In the genomic region with DNA sequence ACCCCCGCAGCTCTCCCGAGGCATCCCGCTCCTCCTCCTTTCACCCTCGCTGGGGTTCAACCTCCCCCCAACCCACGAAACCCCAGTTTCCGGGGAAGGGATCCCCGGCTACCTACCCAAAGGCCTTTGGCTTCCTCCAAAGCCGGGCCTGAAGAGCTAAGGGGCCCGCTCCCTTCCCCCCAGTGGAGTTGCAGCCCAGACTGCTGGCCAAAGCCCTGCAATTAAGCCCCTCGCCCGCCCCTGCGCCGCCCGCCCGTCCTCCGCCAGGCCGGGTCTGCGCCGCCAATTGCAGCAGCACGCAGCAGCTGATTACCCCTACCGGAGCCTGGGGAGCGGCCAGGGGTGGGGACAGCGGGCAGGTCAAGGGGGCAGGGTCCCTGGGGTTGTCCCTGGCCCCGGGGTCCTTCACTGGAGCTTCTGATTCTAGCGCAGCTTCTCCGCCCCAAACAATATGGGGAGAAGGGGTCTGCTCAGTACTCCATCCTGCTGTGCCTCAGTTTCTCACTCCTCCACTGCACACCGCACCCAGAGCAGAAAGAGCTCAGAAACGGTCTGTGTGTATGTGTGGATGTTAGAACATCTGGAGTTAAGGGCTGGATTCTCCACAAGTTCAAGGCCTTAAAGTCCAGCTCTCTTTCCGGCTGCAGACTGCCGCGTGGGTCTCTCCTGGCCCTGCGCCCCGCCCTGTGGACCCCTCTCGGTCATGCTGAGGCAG, we compare ENCODE assay signal across 9 cellular contexts. TPM values are rescaled to one million over a fixed set of nuclear protein-coding genes. Genes with fewer than 3 reads are reported as not detected.
A peak's percentile ranks its signal among the peaks of the same experiment; 100 is the strongest.
DNase-seq lines count a peak whose midpoint lies in the region; ATAC-seq, FAIRE-seq and TF ChIP-seq lines count a peak whose summit lies in the region.
"Had no signal": no experiment of that assay in that cellular context is flagged by ENCODE, and none has a peak within 500 bp of the region (broad histone marks: within the 10 kb centered on the region; RNA-seq: fewer than 3 reads in every experiment).

No MANE protein-coding gene starts in this region.

- POLR2A ChIA-PET in CD4-positive, alpha-beta T cell (lab: Charles Lee), result interaction anchor here (0.8 to 10.3 kb wide), 9 partner anchors 11 to 681 kb away, joined by 3 to 455 read pairs (median 4); a partner anchor contains a TSS
- POLR2A ChIA-PET in SK-N-SH (lab: Yijun Ruan, JAX), result interaction anchor here (1.0 to 2.6 kb wide), 6 partner anchors 12 to 64 kb away, joined by 3 to 20 read pairs (median 4); a partner anchor contains a TSS

- intact Hi-C loops in CD4-positive, alpha-beta T cell (cut with DNase I, micrococcal nuclease), result loop anchor here (1.0 kb wide), 4 partner anchors 11 to 45 kb away; no protein-coding TSS in a partner anchor
- intact Hi-C loops in kidney (cut with DNase I), result no loop called here

- H3K4me3 Mint-ChIP-seq in CD4-positive, alpha-beta T cell, result peak overlapping the region; percentile 88
- no peak overlapping the region for H3K4me3 Mint-ChIP-seq in glutamatergic neuron (ENCODE audit: unreplicated experiment)

- no peak for FAIRE-seq in kidney (lab: Jason Lieb, UNC)

- CTCF ChIA-PET in CD4-positive, alpha-beta T cell (lab: Charles Lee), result interaction anchor here (0.7 to 11.9 kb wide), 17 partner anchors 10 to 490 kb away, joined by 3 to 500 read pairs (median 7); a partner anchor contains a TSS
- CTCF ChIA-PET in SK-N-SH (lab: Yijun Ruan, JAX), result interaction anchor here (0.7 to 16.1 kb wide), 34 partner anchors 10 to 290 kb away, joined by 3 to 795 read pairs (median 6); a partner anchor contains a TSS

- H3K9ac ChIP-seq in SK-N-SH, result no peak overlapping the region
- H3K9ac ChIP-seq in kidney (ENCODE audit: low read length in 2 of 2), result no peak overlapping the region

- H3K27me3 Mint-ChIP-seq in CD4-positive, alpha-beta T cell, result peaks cover 35% of the 10 kb centered on the region
- peaks cover 25% of the 10 kb centered on the region for H3K27me3 Mint-ChIP-seq in glutamatergic neuron (ENCODE audit: unreplicated experiment)

- H3K79me2 ChIP-seq in SK-N-SH (ENCODE audit: insufficient read depth), result no peaks in the 10 kb centered on the region

- H4K20me1 ChIP-seq in SK-N-SH (ENCODE audit: insufficient read depth), result no peaks in the 10 kb centered on the region

- DNase-seq in CD4-positive, alpha-beta T cell, result no peak
- DNase-seq in SK-N-SH (peak; percentile 71), kidney (peak; percentile 82), dedifferentiated amniotic fluid mesenchymal stem cell (ENCODE audit: extremely low spot score) (no peak), glutamatergic neuron (no peak), NCI-H345 (lab: John Stamatoyannopoulos, UW) (no peak), NCI-H187 (lab: John Stamatoyannopoulos, UW) (no peak)

- TF ChIP-seq EP300 in SK-N-SH (IDR thresholded peaks at IDR 0.05; ENCODE audit: borderline replicate concordance in 1 of 2, low read depth in 1 of 2, low read length in 1 of 2), result no peak

- H3K9me2 ChIP-seq in SK-N-SH, result no peaks in the 10 kb centered on the region

- H3K36me3 Mint-ChIP-seq in CD4-positive, alpha-beta T cell (ENCODE audit: low read depth), result no peaks in the 10 kb centered on the region
- peaks cover 13% of the 10 kb centered on the region for H3K36me3 Mint-ChIP-seq in glutamatergic neuron (ENCODE audit: unreplicated experiment)

- no peak for TF ChIP-seq CTCF in CD4-positive, alpha-beta T cell (IDR thresholded peaks at IDR 0.05)
- no peak for TF ChIP-seq CTCF in SK-N-SH (IDR thresholded peaks at IDR 0.05)
- no peak for TF ChIP-seq CTCF in kidney (IDR thresholded peaks at IDR 0.05; ENCODE audit: borderline replicate concordance, extremely low read depth, insufficient read depth)
- TF ChIP-seq CTCF in glutamatergic neuron (IDR thresholded peaks at IDR 0.05; ENCODE audit: partially characterized antibody, unreplicated experiment), result no peak

- H3F3A ChIP-seq in SK-N-SH (replicated peaks; ENCODE audit: insufficient read depth), result no peaks in the 10 kb centered on the region

- peaks cover 24% of the 10 kb centered on the region for H3K27me3 ChIP-seq in CD4-positive, alpha-beta T cell (ENCODE audit: control insufficient read depth, insufficient read depth, low read length)
- peaks cover 49% of the 10 kb centered on the region for H3K27me3 ChIP-seq in SK-N-SH (ENCODE audit: insufficient read depth)

- H3K9me3 ChIP-seq in CD4-positive, alpha-beta T cell (ENCODE audit: control insufficient read depth, low read length), result no peaks in the 10 kb centered on the region
- no peaks in the 10 kb centered on the region for H3K9me3 ChIP-seq in SK-N-SH
- H3K9me3 ChIP-seq in kidney (ENCODE audit: control insufficient read depth in 1 of 2, low read length in 2 of 2), result no peaks in the 10 kb centered on the region

- H3K36me3 ChIP-seq in SK-N-SH (replicated peaks in 1 of 2; ENCODE audit: control insufficient read depth in 1 of 2, insufficient read depth in 2 of 2, low read length in 1 of 2) (no peaks in the 10 kb centered on the region), kidney (ENCODE audit: control insufficient read depth in 1 of 2, insufficient read depth in 2 of 2, low read length in 2 of 2) (no peaks in the 10 kb centered on the region)

- H2AFZ ChIP-seq in SK-N-SH (ENCODE audit: low read depth), result no peak overlapping the region

- ATAC-seq in CD4-positive, alpha-beta T cell (ENCODE audit: poor library complexity), result no peak
- ATAC-seq in GM19452 (IDR thresholded peaks at IDR 0.05; ENCODE audit: unreplicated experiment), result peak; percentile 0

- peak overlapping the region; percentile 12 to 33; a peak in 2 of 4 replicates for H3K4me3 ChIP-seq in SK-N-SH (ENCODE audit: low read depth in 2 of 2, low read length in 1 of 2)
- no peak overlapping the region for H3K4me3 ChIP-seq in kidney (ENCODE audit: low read length in 2 of 2)

- peaks cover 51% of the 10 kb centered on the region for H3K4me1 Mint-ChIP-seq in CD4-positive, alpha-beta T cell (ENCODE audit: low read depth)
- H3K4me1 Mint-ChIP-seq in glutamatergic neuron (ENCODE audit: low read depth, unreplicated experiment), result peaks cover 25% of the 10 kb centered on the region

- H3K4me2 ChIP-seq in SK-N-SH, result peak overlapping the region; percentile 37

- 22% methylated on average over 13 of the region's 34 CpGs for WGBS in SK-N-SH (ENCODE audit: low lambda C conversion rate)

- H3K9me3 Mint-ChIP-seq in CD4-positive, alpha-beta T cell, result no peaks in the 10 kb centered on the region
- H3K9me3 Mint-ChIP-seq in glutamatergic neuron (ENCODE audit: unreplicated experiment), result peaks cover 15% of the 10 kb centered on the region

- H3K27ac ChIP-seq in CD4-positive, alpha-beta T cell (ENCODE audit: low read depth, low read length), result peak overlapping the region; percentile 74
- H3K27ac ChIP-seq in SK-N-SH (ENCODE audit: low read depth in 2 of 2, low read length in 1 of 2) (no peak overlapping the region), kidney (ENCODE audit: low read depth in 2 of 2, low read length in 2 of 2) (no peak overlapping the region)

- TF ChIP-seq RAD21 in SK-N-SH (IDR thresholded peaks at IDR 0.05; ENCODE audit: low read length), result no peak

- H3K27ac Mint-ChIP-seq in CD4-positive, alpha-beta T cell, result peak overlapping the region; percentile 91
- no peak overlapping the region for H3K27ac Mint-ChIP-seq in glutamatergic neuron (ENCODE audit: unreplicated experiment)

- H3K4me1 ChIP-seq in SK-N-SH (ENCODE audit: control insufficient read depth in 1 of 2, insufficient read depth in 2 of 2, low read depth in 1 of 2, low read length in 1 of 2) (peaks cover 0 to 30% of the 10 kb centered on the region in 2 experiments; a peak in 2 of 4 replicates), kidney (ENCODE audit: control insufficient read depth in 1 of 2, insufficient read depth in 1 of 2, low read depth in 1 of 2, low read length in 2 of 2) (peaks cover 0 to 13% of the 10 kb centered on the region in 2 donors)

TF ChIP-seq in SK-N-SH, 30 proteins besides CTCF, POLR2A, EP300 and RAD21:
- TF ChIP-seq FOXM1 (IDR thresholded peaks at IDR 0.05; ENCODE audit: low read depth), result no peak

RNA-seq across cellular contexts. Expression of a gene that starts 16.9 kb away (rescaled TPM):
- total RNA-seq in CD4-positive, alpha-beta T cell, result 1 to 10 TPM; 4.8 to 6.6 TPM
- polyA plus RNA-seq in SK-N-SH (2012; rRNA removed) (0.02 TPM in 1 of 2 replicates, not detected in the other), kidney (ENCODE audit: insufficient read depth, low read depth, low replicate concordance) (1.1 TPM)
- 0.01 and 0.05 TPM in 2 replicates for polyA plus RNA-seq in SK-N-SH (2012; cell fraction: cytosol; rRNA removed)
- 0.05 and 0.07 TPM in 2 replicates for polyA plus RNA-seq in SK-N-SH (2012; cell fraction: nucleus; rRNA removed)
- total RNA-seq in kidney (10.2 TPM), glutamatergic neuron (ENCODE audit: unreplicated experiment) (0.17 TPM)

RNA-seq across cellular contexts. Expression of a gene that starts 37.9 kb away (rescaled TPM):
- not detected for total RNA-seq in CD4-positive, alpha-beta T cell
- polyA plus RNA-seq in SK-N-SH (2012; rRNA removed) (0.06 and 0.08 TPM in 2 replicates), kidney (ENCODE audit: insufficient read depth, low read depth, low replicate concordance) (0.75 TPM)
- polyA plus RNA-seq in SK-N-SH (2012; cell fraction: cytosol; rRNA removed), result 0.05 and 0.13 TPM in 2 replicates
- polyA plus RNA-seq in SK-N-SH (2012; cell fraction: nucleus; rRNA removed), result 0.23 and 0.30 TPM in 2 replicates
- total RNA-seq in kidney (0.57 TPM), glutamatergic neuron (ENCODE audit: unreplicated experiment) (0.66 TPM)
- total RNA-seq: T-helper 2 cell treated with Interferon-gamma antibody and Interleukin-4, amounts not matched to agents 100 ng/mL and 5 ng/mL, for 36 hours had no signal

Comparison
In these comparisons a context has a peak if more than half of its experiments do, and no peak if none do; other contexts are left out.
1. DNase-seq: peak in SK-N-SH (single experiment) and kidney (single experiment); none in CD4-positive, alpha-beta T cell (0 of 10), dedifferentiated amniotic fluid mesenchymal stem cell (single experiment), glutamatergic neuron (single experiment), NCI-H345 (single experiment) and NCI-H187 (0 of 2).
2. H3K4me3 ChIP-seq: peak in SK-N-SH (2 of 2); none in kidney (0 of 2).